In the genomic region with DNA sequence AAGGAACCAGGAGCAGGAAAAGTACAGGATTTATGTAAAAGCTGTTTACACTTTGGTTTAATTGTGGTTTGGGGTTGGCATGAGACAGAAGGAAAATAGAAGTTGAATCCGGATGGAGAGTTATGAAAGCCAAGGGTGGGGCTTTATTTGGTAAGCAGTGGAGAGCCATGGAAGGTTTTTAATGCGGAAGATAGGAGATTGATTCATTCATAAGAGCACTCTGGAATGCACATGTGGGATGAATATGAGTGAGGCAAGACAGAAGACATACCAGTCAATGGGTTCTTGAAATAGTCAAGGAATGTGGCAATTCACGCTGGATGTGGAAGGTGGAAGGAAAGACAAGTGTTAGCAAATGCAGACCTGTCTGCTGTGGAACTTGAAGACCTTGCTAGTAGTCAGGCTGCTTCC, we compare ENCODE assay signal across 1 cellular context.
TF ChIP-seq lines count a peak whose summit lies in the region.

No MANE protein-coding gene starts in this region.

TF ChIP-seq in SK-N-SH treated with all-trans-retinoic acid at 6 μM for 48 hours, 23 proteins besides CTCF, POLR2A, EP300 and RAD21 (continued from another document):
- TF ChIP-seq, protein P1, sequence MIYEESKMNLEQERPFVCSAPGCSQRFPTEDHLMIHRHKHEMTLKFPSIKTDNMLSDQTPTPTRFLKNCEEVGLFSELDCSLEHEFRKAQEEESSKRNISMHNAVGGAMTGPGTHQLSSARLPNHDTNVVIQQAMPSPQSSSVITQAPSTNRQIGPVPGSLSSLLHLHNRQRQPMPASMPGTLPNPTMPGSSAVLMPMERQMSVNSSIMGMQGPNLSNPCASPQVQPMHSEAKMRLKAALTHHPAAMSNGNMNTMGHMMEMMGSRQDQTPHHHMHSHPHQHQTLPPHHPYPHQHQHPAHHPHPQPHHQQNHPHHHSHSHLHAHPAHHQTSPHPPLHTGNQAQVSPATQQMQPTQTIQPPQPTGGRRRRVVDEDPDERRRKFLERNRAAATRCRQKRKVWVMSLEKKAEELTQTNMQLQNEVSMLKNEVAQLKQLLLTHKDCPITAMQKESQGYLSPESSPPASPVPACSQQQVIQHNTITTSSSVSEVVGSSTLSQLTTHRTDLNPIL (CRISPR knock-in tag; IDR thresholded peaks at IDR 0.05; ENCODE audit: low read depth) = no peak
- TF ChIP-seq SNAI2 (CRISPR knock-in tag; IDR thresholded peaks at IDR 0.05) (no peak), TOX (CRISPR knock-in tag; IDR thresholded peaks at IDR 0.05; ENCODE audit: borderline replicate concordance) (no peak), ZFP3 (CRISPR knock-in tag; IDR thresholded peaks at IDR 0.05) (no peak), ISL1 (CRISPR knock-in tag; IDR thresholded peaks at IDR 0.05) (no peak), ZNF565 (CRISPR knock-in tag; conservative IDR thresholded peaks at IDR 0.05; ENCODE audit: low read depth) (no peak), ZC3H10 (CRISPR knock-in tag; IDR thresholded peaks at IDR 0.05) (no peak), ZNF70 (CRISPR knock-in tag; IDR thresholded peaks at IDR 0.05) (no peak), CSDC2 (CRISPR knock-in tag; IDR thresholded peaks at IDR 0.05) (no peak), TCF4 (CRISPR knock-in tag; IDR thresholded peaks at IDR 0.05; ENCODE audit: borderline replicate concordance) (no peak), BACH2 (CRISPR knock-in tag; IDR thresholded peaks at IDR 0.05; ENCODE audit: borderline replicate concordance) (no peak), PPARA (CRISPR knock-in tag; IDR thresholded peaks at IDR 0.05; ENCODE audit: borderline replicate concordance) (no peak), ESRRG (CRISPR knock-in tag; IDR thresholded peaks at IDR 0.05) (no peak), ZFP30 (CRISPR knock-in tag; IDR thresholded peaks at IDR 0.05) (no peak), RARB (CRISPR knock-in tag; IDR thresholded peaks at IDR 0.05) (no peak)
- TF ChIP-seq, protein P2, sequence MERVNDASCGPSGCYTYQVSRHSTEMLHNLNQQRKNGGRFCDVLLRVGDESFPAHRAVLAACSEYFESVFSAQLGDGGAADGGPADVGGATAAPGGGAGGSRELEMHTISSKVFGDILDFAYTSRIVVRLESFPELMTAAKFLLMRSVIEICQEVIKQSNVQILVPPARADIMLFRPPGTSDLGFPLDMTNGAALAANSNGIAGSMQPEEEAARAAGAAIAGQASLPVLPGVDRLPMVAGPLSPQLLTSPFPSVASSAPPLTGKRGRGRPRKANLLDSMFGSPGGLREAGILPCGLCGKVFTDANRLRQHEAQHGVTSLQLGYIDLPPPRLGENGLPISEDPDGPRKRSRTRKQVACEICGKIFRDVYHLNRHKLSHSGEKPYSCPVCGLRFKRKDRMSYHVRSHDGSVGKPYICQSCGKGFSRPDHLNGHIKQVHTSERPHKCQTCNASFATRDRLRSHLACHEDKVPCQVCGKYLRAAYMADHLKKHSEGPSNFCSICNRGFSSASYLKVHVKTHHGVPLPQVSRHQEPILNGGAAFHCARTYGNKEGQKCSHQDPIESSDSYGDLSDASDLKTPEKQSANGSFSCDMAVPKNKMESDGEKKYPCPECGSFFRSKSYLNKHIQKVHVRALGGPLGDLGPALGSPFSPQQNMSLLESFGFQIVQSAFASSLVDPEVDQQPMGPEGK (CRISPR knock-in tag; IDR thresholded peaks at IDR 0.05; ENCODE audit: borderline replicate concordance) = no peak
- TF ChIP-seq, protein P3, sequence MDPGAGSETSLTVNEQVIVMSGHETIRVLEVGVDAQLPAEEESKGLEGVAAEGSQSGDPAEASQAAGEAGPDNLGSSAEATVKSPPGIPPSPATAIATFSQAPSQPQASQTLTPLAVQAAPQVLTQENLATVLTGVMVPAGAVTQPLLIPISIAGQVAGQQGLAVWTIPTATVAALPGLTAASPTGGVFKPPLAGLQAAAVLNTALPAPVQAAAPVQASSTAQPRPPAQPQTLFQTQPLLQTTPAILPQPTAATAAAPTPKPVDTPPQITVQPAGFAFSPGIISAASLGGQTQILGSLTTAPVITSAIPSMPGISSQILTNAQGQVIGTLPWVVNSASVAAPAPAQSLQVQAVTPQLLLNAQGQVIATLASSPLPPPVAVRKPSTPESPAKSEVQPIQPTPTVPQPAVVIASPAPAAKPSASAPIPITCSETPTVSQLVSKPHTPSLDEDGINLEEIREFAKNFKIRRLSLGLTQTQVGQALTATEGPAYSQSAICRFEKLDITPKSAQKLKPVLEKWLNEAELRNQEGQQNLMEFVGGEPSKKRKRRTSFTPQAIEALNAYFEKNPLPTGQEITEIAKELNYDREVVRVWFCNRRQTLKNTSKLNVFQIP (CRISPR knock-in tag; IDR thresholded peaks at IDR 0.05; ENCODE audit: borderline replicate concordance, low read depth) = no peak
